In the genomic region with DNA sequence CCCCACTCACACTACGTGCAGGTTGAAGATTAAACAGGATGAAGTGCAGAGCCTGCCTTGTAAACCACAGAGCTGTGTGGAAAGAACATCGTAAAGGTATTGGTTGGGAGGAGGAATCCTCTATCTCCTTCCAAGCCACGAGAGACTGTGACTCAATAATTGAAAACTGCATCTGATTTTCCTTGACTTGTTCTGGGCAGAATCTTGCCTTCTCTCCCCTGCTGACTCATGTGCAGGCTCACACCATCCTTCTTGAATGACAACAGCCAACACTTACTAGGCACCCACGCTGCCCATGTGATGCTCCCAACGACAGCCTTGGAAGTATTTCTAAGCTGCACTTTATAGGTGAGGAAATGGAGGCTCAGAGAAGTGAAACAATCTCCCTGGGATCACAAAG, we compare ENCODE assay signal across 15 cellular contexts.
A peak's percentile ranks its signal among the peaks of the same experiment; 100 is the strongest.
DNase-seq lines count a peak whose midpoint lies in the region; ATAC-seq and TF ChIP-seq lines count a peak whose summit lies in the region.
"Had no signal": no experiment of that assay in that cellular context is flagged by ENCODE, and none has a peak within 500 bp of the region (broad histone marks: within the 10 kb centered on the region; RNA-seq: fewer than 3 reads in every experiment).

No MANE protein-coding gene starts in this region.

- H3K9me3 ChIP-seq in MG63 (peaks cover 12% of the 10 kb centered on the region), testis (no peaks in the 10 kb centered on the region)
- H3K9me3 ChIP-seq: BLaER1 had no signal

- TF ChIP-seq POLR2A in testis (IDR thresholded peaks at IDR 0.05), result no peak

- H3K36me3 ChIP-seq in MG63 (no peaks in the 10 kb centered on the region), testis (ENCODE audit: low read depth, missing control alignments) (no peaks in the 10 kb centered on the region)
- H3K36me3 ChIP-seq: BLaER1 had no signal

- no peak for ATAC-seq in GM19328 (IDR thresholded peaks at IDR 0.05; ENCODE audit: unreplicated experiment)
- ATAC-seq in GM21360 (IDR thresholded peaks at IDR 0.05; ENCODE audit: unreplicated experiment), result no peak
- ATAC-seq: natural killer cell had no signal

- TF ChIP-seq CTCF in epithelial cell of proximal tubule (conservative IDR thresholded peaks at IDR 0.05; ENCODE audit: low read depth, low read length) (no peak), testis (IDR thresholded peaks at IDR 0.05) (no peak)

- WGBS in testis, 2 donors, result 69 to 72% methylated on average over 5 of the region's 5 CpGs

- H3K4me3 ChIP-seq in MG63, result no peak overlapping the region
- H3K4me3 ChIP-seq in epithelial cell of proximal tubule (ENCODE audit: low read depth, low read length), result no peak overlapping the region
- H3K4me3 ChIP-seq in testis, result no peak overlapping the region
- H3K4me3 ChIP-seq: BLaER1 had no signal

- DNase-seq in AG08395 (ENCODE audit: low spot score), result peak; percentile 80
- DNase-seq in MG63, result peak; percentile 52
- DNase-seq in epithelial cell of proximal tubule (ENCODE audit: low read depth), result peak; percentile 67
- peak; percentile 84 for DNase-seq in non-pigmented ciliary epithelial cell (ENCODE audit: low read depth)
- no peak for DNase-seq in testis
- DNase-seq in NK-92 treated with Interleukin-12 subunit alpha and Interleukin-12 subunit beta, amount 100 ng/mL, for 24 hours (lab: John Stamatoyannopoulos, UW), result no peak
- DNase-seq: central memory CD4-positive, alpha-beta T cell; KBM-7; kidney; natural killer cell; NCI-H2081; T-helper 2 cell had no signal

- H3K4me1 ChIP-seq in testis, result peaks cover 3% of the 10 kb centered on the region

- H3K27ac ChIP-seq in testis, result no peak overlapping the region
- H3K27ac ChIP-seq: BLaER1 had no signal

- H3K27me3 ChIP-seq in MG63 (no peaks in the 10 kb centered on the region), testis (no peaks in the 10 kb centered on the region)
- H3K27me3 ChIP-seq: BLaER1 had no signal

- intact Hi-C loops in testis (cut with DNase I; ENCODE audit: low total_unique reads), result no loop called here

Comparison
In these comparisons a context has a peak if more than half of its experiments do, and no peak if none do; other contexts are left out.
1. DNase-seq: peak in AG08395 (single experiment), MG63 (single experiment), epithelial cell of proximal tubule (single experiment) and non-pigmented ciliary epithelial cell (single experiment); none in testis (single experiment) and NK-92 treated with Interleukin-12 subunit alpha and Interleukin-12 subunit beta, amount 100 ng/mL, for 24 hours (single experiment).